Comparison of ENCODE assay signal across 1 cellular context in the genomic region with DNA sequence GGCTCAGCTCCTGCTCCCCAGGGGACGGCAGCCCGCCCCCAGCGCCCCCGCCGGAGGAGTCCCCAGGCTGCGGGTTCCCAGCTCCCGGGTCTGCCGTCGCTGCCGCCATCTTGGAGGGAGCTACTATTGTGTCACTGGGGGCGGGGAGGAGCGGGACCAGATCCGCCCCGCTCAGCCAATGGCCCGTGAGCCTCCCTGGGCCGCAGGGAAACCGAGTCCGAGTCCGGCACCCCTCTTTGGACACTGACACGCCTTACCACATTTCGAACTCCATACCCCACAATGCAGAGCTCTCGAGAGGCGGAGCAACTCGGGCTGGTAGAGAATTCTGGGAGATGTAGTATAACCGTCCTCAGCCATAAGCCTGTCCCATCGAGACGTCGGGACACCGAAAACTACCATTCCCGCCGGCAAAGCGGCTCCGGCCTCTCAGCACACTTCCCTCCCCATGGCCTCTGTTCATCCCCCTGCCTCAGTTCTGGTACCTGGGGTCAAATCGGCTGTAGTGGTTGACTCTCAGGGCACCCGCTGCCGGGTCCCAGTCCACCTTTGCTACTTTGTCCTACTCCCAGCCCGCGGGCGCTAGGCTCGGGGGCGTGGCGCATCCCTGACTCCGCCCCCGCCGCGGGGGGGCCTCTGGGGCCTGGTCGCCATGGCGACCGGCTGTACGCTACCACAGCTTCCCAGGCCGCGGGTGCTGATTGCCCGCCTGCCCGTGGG.
TF ChIP-seq lines count a peak whose summit lies in the region.

A gene (minus strand): TSS at position 133 of the 720 bp plus-strand sequence. CDS start 24 bp downstream, at position 109.
A gene with protein sequence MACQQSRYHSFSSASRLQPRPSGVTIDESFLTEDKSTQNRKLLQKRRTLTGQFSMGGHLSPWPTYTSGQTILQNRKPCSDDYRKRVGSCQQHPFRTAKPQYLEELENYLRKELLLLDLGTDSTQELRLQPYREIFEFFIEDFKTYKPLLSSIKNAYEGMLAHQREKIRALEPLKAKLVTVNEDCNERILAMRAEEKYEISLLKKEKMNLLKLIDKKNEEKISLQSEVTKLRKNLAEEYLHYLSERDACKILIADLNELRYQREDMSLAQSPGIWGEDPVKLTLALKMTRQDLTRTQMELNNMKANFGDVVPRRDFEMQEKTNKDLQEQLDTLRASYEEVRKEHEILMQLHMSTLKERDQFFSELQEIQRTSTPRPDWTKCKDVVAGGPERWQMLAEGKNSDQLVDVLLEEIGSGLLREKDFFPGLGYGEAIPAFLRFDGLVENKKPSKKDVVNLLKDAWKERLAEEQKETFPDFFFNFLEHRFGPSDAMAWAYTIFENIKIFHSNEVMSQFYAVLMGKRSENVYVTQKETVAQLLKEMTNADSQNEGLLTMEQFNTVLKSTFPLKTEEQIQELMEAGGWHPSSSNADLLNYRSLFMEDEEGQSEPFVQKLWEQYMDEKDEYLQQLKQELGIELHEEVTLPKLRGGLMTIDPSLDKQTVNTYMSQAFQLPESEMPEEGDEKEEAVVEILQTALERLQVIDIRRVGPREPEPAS (plus strand): TSS at position 462 of the 720 bp plus-strand sequence. CDS start 261 bp downstream, outside the sequence.

TF ChIP-seq in endothelial cell of umbilical vein, 7 proteins besides CTCF, POLR2A, EP300 and RAD21 (continued from another document):
- no peak for TF ChIP-seq GATA2 (IDR thresholded peaks at IDR 0.05; ENCODE audit: insufficient read depth, insufficient read length, low read depth, low read length)
